In the genomic region with DNA sequence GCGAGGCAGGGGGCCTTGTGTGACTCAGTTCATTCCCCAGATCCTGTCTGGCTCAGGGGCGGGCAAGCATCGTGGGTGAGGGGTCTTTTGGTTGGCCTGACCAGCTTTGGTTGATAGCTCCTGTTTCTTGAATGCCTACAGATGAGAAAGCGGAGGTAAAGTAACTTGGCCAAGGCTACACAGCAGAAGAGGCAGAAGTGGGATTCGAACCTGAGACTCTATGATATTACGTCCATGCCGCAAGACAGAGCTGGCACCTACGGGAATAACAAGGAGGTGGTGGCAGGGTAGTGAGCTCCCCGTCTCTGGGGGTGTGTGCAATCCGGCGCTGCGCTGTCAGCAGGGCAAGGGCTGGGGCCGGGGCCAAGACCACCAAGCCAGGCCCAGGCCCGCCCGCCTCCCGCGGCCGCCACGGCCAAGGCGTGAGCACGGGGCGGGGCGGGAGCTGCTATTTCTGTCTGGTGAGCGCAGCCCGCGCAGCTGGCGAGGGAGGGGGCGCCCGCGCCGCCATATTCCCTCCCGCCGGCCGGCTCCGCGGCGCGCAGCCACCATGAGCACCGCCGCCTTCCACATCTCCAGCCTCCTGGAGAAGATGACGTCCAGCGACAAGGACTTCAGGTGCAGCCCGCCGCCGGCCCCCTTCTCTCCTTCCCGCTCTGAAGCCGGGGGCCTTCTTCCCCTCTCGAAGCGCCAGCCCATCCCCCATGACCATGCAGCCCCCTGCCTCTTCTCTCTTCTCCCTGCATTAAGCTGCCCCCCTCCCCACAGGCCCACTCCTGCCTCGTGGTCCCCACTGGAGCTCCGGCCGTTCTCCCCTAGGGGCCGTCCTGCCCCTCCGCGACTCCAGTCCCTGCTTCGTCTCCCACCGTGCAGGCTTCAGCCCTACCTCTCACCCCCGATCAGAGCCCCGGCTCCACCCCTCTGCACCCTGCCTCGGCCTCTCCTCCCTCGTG, we compare ENCODE assay signal across 9 cellular contexts. TPM values are rescaled to one million over a fixed set of nuclear protein-coding genes. Genes with fewer than 3 reads are reported as not detected.
DNase-seq lines count a peak whose midpoint lies in the region; ATAC-seq and TF ChIP-seq lines count a peak whose summit lies in the region.
"Had no signal": no experiment of that assay in that cellular context is flagged by ENCODE, and none has a peak within 500 bp of the region (broad histone marks: within the 10 kb centered on the region; RNA-seq: fewer than 3 reads in every experiment).

A gene (plus strand): TSS at position 510 of the 953 bp plus-strand sequence. CDS start 41 bp downstream, at position 551.

- H2AFZ ChIP-seq in parathyroid adenoma, result peak within 1 kb of the TSS; percentile 100

- no peak for TF ChIP-seq CTCF in parathyroid adenoma (IDR thresholded peaks at IDR 0.05)

- H3K9me3 ChIP-seq in parathyroid adenoma (ENCODE audit: control insufficient read depth, low read length), result no peaks in the 10 kb centered on the region

- peaks cover 3% of the 10 kb centered on the region for H3K4me1 ChIP-seq in parathyroid adenoma

- H3K27ac ChIP-seq in parathyroid adenoma, result peak within 1 kb of the TSS; percentile 70
- H3K27ac ChIP-seq: epithelial cell of prostate had no signal

- no peaks in the 10 kb centered on the region for H3K36me3 ChIP-seq in parathyroid adenoma (ENCODE audit: control insufficient read depth, insufficient read depth, low read length)

- intact Hi-C loops in left cardiac atrium (cut with DNase I), result no loop called here

- no peaks in the 10 kb centered on the region for H3K27me3 ChIP-seq in parathyroid adenoma (ENCODE audit: control insufficient read depth, insufficient read depth, low read length)

- H3K9ac ChIP-seq in parathyroid adenoma, result peak within 1 kb of the TSS; percentile 89

- ATAC-seq in left cardiac atrium, result peak; percentile 93 to 94
- no peak for ATAC-seq in GM18870 (IDR thresholded peaks at IDR 0.05; ENCODE audit: unreplicated experiment)
- ATAC-seq in HG02840 (IDR thresholded peaks at IDR 0.05; ENCODE audit: low FRiP score, unreplicated experiment), result no peak

- DNase-seq in NCI-H524 (lab: John Stamatoyannopoulos, UW) (peak; percentile 14 to 48), NCI-H524 treated with DMSO at 0.1 percent for 48 hours (lab: John Stamatoyannopoulos, UW) (no peak), RPMI7951 (ENCODE audit: low read depth) (peak; percentile 13), amygdala (lab: John Stamatoyannopoulos, UW) (peak in 40 of 56 donors; percentile 9 to 78 (median 46)), left cardiac atrium (peak; percentile 83)

- peak within 1 kb of the TSS; percentile 79 for H3K4me2 ChIP-seq in parathyroid adenoma (ENCODE audit: low read length)

- no peaks in the 10 kb centered on the region for H3K79me2 ChIP-seq in parathyroid adenoma

- H3K4me3 ChIP-seq in parathyroid adenoma (ENCODE audit: low read depth, low read length), result peak within 1 kb of the TSS; percentile 70

RNA-seq across cellular contexts. Expression of the gene that starts here (rescaled TPM):
- total RNA-seq in RPMI7951 (2014; rRNA removed; shearing (Covaris generic)), result under 0.01 and 0.29 TPM in 2 replicates
- 10 to 100 TPM; 41.6 to 51.0 TPM for total RNA-seq in left cardiac atrium

Comparison
In these comparisons a context has a peak if more than half of its experiments do, and no peak if none do; other contexts are left out.
1. RNA of the gene that starts here (total RNA-seq): 41.6 to 51.0 TPM in left cardiac atrium; under 0.01 to 0.29 TPM in RPMI7951; every median in the first group is over 10 times any median in the second.
2. Peak in DNase-seq in RPMI7951; RNA of the gene not detected or under 1 TPM.
3. ATAC-seq: peak in left cardiac atrium (2 of 2); none in GM18870 (single experiment) and HG02840 (single experiment).